ENCODE assay signal across 8 cellular contexts in genomic region chr9:127904888-127905728, GRCh38. TPM values are rescaled to one million over a fixed set of nuclear protein-coding genes. Genes with fewer than 3 reads are reported as not detected.
DNase-seq lines count a peak whose midpoint lies in the region; ATAC-seq, FAIRE-seq and TF ChIP-seq lines count a peak whose summit lies in the region.

No MANE protein-coding gene starts in this region.

- no peaks in the 10 kb centered on the region for H3K9me1 ChIP-seq in K562 (ENCODE audit: control insufficient read depth, insufficient read depth, low read length)

- no peaks in the 10 kb centered on the region for H3K9me3 Mint-ChIP-seq in CD4-positive, alpha-beta memory T cell
- no peaks in the 10 kb centered on the region for H3K9me3 Mint-ChIP-seq in naive thymus-derived CD4-positive, alpha-beta T cell
- H3K9me3 Mint-ChIP-seq in nephron progenitor cell: no peaks in the 10 kb centered on the region

- peak overlapping the region; percentile 86 to 99 (median 95) for H3K4me3 Mint-ChIP-seq in CD4-positive, alpha-beta memory T cell
- peak overlapping the region; percentile 86 to 98 (median 94) for H3K4me3 Mint-ChIP-seq in naive thymus-derived CD4-positive, alpha-beta T cell
- no peak overlapping the region for H3K4me3 Mint-ChIP-seq in nephron progenitor cell

- no peaks in the 10 kb centered on the region for H3K79me2 ChIP-seq in K562 (ENCODE audit: control insufficient read depth, insufficient read depth, low read length)

- no peak for FAIRE-seq in K562 (lab: Jason Lieb, UNC)

- intact Hi-C loops in CD4-positive, alpha-beta memory T cell (cut with micrococcal nuclease): loop anchor here (2.0 kb wide), 2 partner anchors 22 to 118 kb away; partner anchors contain the start of gene CDK9
- intact Hi-C loops in K562 (cut with micrococcal nuclease): no loop called here
- intact Hi-C loops in naive thymus-derived CD4-positive, alpha-beta T cell (cut with micrococcal nuclease): loop anchor here (1.0 to 5.0 kb wide), 4 partner anchors 12 to 453 kb away; partner anchors contain the start of genes LRSAM1 (in 1 of the 2), RPL12 (in 1 of the 2) and ST6GALNAC4 (in 1 of the 2)

- H3K4me2 ChIP-seq in K562 (ENCODE audit: insufficient read depth, low read length): no peak overlapping the region

- H3K4me3 ChIP-seq in CD4-positive, alpha-beta memory T cell (ENCODE audit: low read length in 2 of 2): peak overlapping the region; percentile 82 to 85
- no peak overlapping the region for H3K4me3 ChIP-seq in K562
- peak overlapping the region; percentile 72 for H3K4me3 ChIP-seq in naive thymus-derived CD4-positive, alpha-beta T cell (ENCODE audit: low read length)

- no peak for TF ChIP-seq EP300 in K562 (IDR thresholded peaks at IDR 0.05; ENCODE audit: low read length)

- H3K9me3 ChIP-seq in CD4-positive, alpha-beta memory T cell (ENCODE audit: control insufficient read depth in 1 of 2, low read length in 2 of 2): no peaks in the 10 kb centered on the region
- no peaks in the 10 kb centered on the region for H3K9me3 ChIP-seq in K562 (replicated peaks; ENCODE audit: control insufficient read depth, insufficient read depth, low read depth, low read length)
- H3K9me3 ChIP-seq in naive thymus-derived CD4-positive, alpha-beta T cell (ENCODE audit: control insufficient read depth in 2 of 3, low read length in 3 of 3): no peaks in the 10 kb centered on the region

- no peaks in the 10 kb centered on the region for H3K27me3 Mint-ChIP-seq in CD4-positive, alpha-beta memory T cell
- H3K27me3 Mint-ChIP-seq in naive thymus-derived CD4-positive, alpha-beta T cell: no peaks in the 10 kb centered on the region
- no peaks in the 10 kb centered on the region for H3K27me3 Mint-ChIP-seq in nephron progenitor cell (ENCODE audit: low read depth, poor library complexity)

- H3K27ac Mint-ChIP-seq in CD4-positive, alpha-beta memory T cell: peak overlapping the region; percentile 98 to 100 (median 100)
- H3K27ac Mint-ChIP-seq in naive thymus-derived CD4-positive, alpha-beta T cell: peak overlapping the region; percentile 96 to 100 (median 99)
- H3K27ac Mint-ChIP-seq in nephron progenitor cell: no peak overlapping the region

- peak overlapping the region; percentile 33; the same call in 1 of the 2 replicates for H2AFZ ChIP-seq in K562 (ENCODE audit: low read depth, low read length)

- H3K4me1 Mint-ChIP-seq in CD4-positive, alpha-beta memory T cell: peaks cover 16 to 61% (median 32%) of the 10 kb centered on the region in 4 donors
- peaks cover 36 to 64% (median 48%) of the 10 kb centered on the region in 7 donors for H3K4me1 Mint-ChIP-seq in naive thymus-derived CD4-positive, alpha-beta T cell
- H3K4me1 Mint-ChIP-seq in nephron progenitor cell: peaks cover 61% of the 10 kb centered on the region

- H3K36me3 Mint-ChIP-seq in CD4-positive, alpha-beta memory T cell: peaks cover 0 to 26% of the 10 kb centered on the region in 2 donors
- peaks cover 0 to 11% (median 0%) of the 10 kb centered on the region in 5 donors for H3K36me3 Mint-ChIP-seq in naive thymus-derived CD4-positive, alpha-beta T cell
- no peaks in the 10 kb centered on the region for H3K36me3 Mint-ChIP-seq in nephron progenitor cell (ENCODE audit: low read depth)

- no TSS peak for BruUV-seq in K562 (replicated peaks; lab: Mats Ljungman, UMichigan)

- H3K27ac ChIP-seq in CD4-positive, alpha-beta memory T cell (ENCODE audit: low read depth, low read length): peak overlapping the region; percentile 100
- H3K27ac ChIP-seq in K562 (ENCODE audit: extremely low read depth, low read depth, low read length): peak overlapping the region; percentile 77
- peak overlapping the region; percentile 95 for H3K27ac ChIP-seq in naive thymus-derived CD4-positive, alpha-beta T cell (ENCODE audit: low read depth, low read length)

- POLR2A ChIA-PET in CD4-positive, alpha-beta memory T cell (lab: Charles Lee; ENCODE audit: partially characterized antibody): interaction anchor here (1.0 to 7.1 kb wide), 21 partner anchors 8 to 454 kb away, joined by 3 to 87 read pairs (median 5); partner anchors contain the start of genes CDK9, DPM2, FPGS and LRSAM1
- POLR2A ChIA-PET in K562 (lab: Yijun Ruan, JAX): interaction anchor here (0.9 to 1.1 kb wide), 3 partner anchors 8 to 164 kb away, joined by 3 to 5 read pairs (median 3); partner anchors contain the start of gene ST6GALNAC4
- POLR2A ChIA-PET in naive thymus-derived CD4-positive, alpha-beta T cell (lab: Charles Lee): interaction anchor here (0.7 to 7.4 kb wide), 19 partner anchors 9 to 296 kb away, joined by 3 to 81 read pairs (median 4); partner anchors contain the start of genes CDK9, PTRH1, SH2D3C and ST6GALNAC4

- peaks cover 67% of the 10 kb centered on the region for H3K4me1 ChIP-seq in CD4-positive, alpha-beta memory T cell (ENCODE audit: insufficient read depth, low read length)
- H3K4me1 ChIP-seq in K562 (replicated peaks in 1 of 2; ENCODE audit: control insufficient read depth in 2 of 2, insufficient read depth in 2 of 2, low read length in 2 of 2): peaks cover 25 to 50% of the 10 kb centered on the region in 2 experiments
- peaks cover 31 to 44% of the 10 kb centered on the region in 2 donors for H3K4me1 ChIP-seq in naive thymus-derived CD4-positive, alpha-beta T cell (ENCODE audit: control insufficient read depth in 2 of 2, insufficient read depth in 2 of 2, low read length in 2 of 2)

- 44% methylated on average over 7 of the region's 7 CpGs for WGBS in K562 (ENCODE audit: insufficient coverage, low coverage, missing lambda C conversion rate)

- ATAC-seq in K562: no peak
- ATAC-seq in naive thymus-derived CD4-positive, alpha-beta T cell: peak; percentile 57
- no peak for ATAC-seq in HG02870 (IDR thresholded peaks at IDR 0.05; ENCODE audit: unreplicated experiment)
- ATAC-seq in HG02840 (IDR thresholded peaks at IDR 0.05; ENCODE audit: low FRiP score, unreplicated experiment): no peak

- H3K27me3 ChIP-seq in CD4-positive, alpha-beta memory T cell (ENCODE audit: insufficient read depth, low read length): no peaks in the 10 kb centered on the region
- no peaks in the 10 kb centered on the region for H3K27me3 ChIP-seq in K562 (ENCODE audit: control insufficient read depth in 2 of 2, insufficient read depth in 2 of 2, low read length in 2 of 2)
- no peaks in the 10 kb centered on the region for H3K27me3 ChIP-seq in naive thymus-derived CD4-positive, alpha-beta T cell (ENCODE audit: control insufficient read depth in 2 of 2, insufficient read depth in 2 of 2, low read length in 2 of 2)

- CTCF ChIA-PET in CD4-positive, alpha-beta memory T cell (lab: Charles Lee; ENCODE audit: partially characterized antibody): interaction anchor here (1.0 to 2.6 kb wide), 7 partner anchors 11 to 170 kb away, joined by 3 to 11 read pairs (median 6); partner anchors contain the start of gene TOR2A
- CTCF ChIA-PET in K562 (lab: Yijun Ruan, JAX; ENCODE audit: low intra/inter-chr PET ratio): no interaction called here
- CTCF ChIA-PET in naive thymus-derived CD4-positive, alpha-beta T cell (lab: Charles Lee): interaction anchor here (1.1 to 2.3 kb wide), 3 partner anchors 11 to 170 kb away, joined by 3 to 12 read pairs (median 10); partner anchors contain the start of genes ST6GALNAC4 and TOR2A

- no peaks in the 10 kb centered on the region for H4K20me1 ChIP-seq in K562 (replicated peaks; ENCODE audit: control insufficient read depth, insufficient read depth, low read length)

- peak overlapping the region; percentile 52 to 72 for H3K9ac ChIP-seq in K562 (ENCODE audit: insufficient read depth in 1 of 2, low read depth in 2 of 2, low read length in 2 of 2)

- H3K36me3 ChIP-seq in CD4-positive, alpha-beta memory T cell (ENCODE audit: insufficient read depth, low read length): no peaks in the 10 kb centered on the region
- H3K36me3 ChIP-seq in K562 (ENCODE audit: control insufficient read depth, insufficient read depth, low read length): peaks cover 21% of the 10 kb centered on the region; the same call in 2 of the 3 replicates
- H3K36me3 ChIP-seq in naive thymus-derived CD4-positive, alpha-beta T cell (ENCODE audit: control insufficient read depth in 2 of 3, insufficient read depth in 3 of 3, low read length in 3 of 3): peaks cover 0 to 19% (median 0%) of the 10 kb centered on the region in 3 experiments

- TF ChIP-seq POLR2A in K562 (conservative IDR thresholded peaks at IDR 0.05): no peak

- in situ Hi-C loops in K562 (cut with MboI): loop anchor here (25.0 kb wide), 1 partner anchor 968 kb away; no protein-coding TSS in a partner anchor

- TF ChIP-seq RAD21 in K562 (CRISPR knock-in tag; conservative IDR thresholded peaks at IDR 0.05 in 1 of 2, IDR thresholded peaks at IDR 0.05 in 1 of 2): no peak

- no peak for TF ChIP-seq CTCF in K562 (IDR thresholded peaks at IDR 0.05 in 2 of 3, conservative IDR thresholded peaks at IDR 0.05 in 1 of 3; ENCODE audit: insufficient read depth in 2 of 3, low read depth in 1 of 3, low read length in 3 of 3)
- TF ChIP-seq CTCF in nephron progenitor cell (IDR thresholded peaks at IDR 0.05): no peak

- DNase-seq in CD4-positive, alpha-beta memory T cell: peak; percentile 59 to 89 (median 61)
- DNase-seq in T-helper 1 cell: peak in 4 of 5 donors; percentile 49 to 73 (median 56)
- peak in 1 of 4 experiments; percentile 29 for DNase-seq in K562 (ENCODE audit: extremely low read depth in 1 of 4, low spot score in 3 of 4)
- DNase-seq in naive thymus-derived CD4-positive, alpha-beta T cell: peak in 8 of 9 donors; percentile 37 to 74 (median 55)
- no peak for DNase-seq in nephron progenitor cell
- DNase-seq in HuH-7.5 (ENCODE audit: low spot score): no peak

RNA-seq across cellular contexts. Expression of gene ST6GALNAC6, which starts 5.7 kb away (rescaled TPM):
- 100 to 1,000 TPM; 125 to 127 TPM for total RNA-seq in CD4-positive, alpha-beta memory T cell
- 10 to 100 TPM; 45.2 to 45.6 TPM for polyA plus RNA-seq in CD4-positive, alpha-beta memory T cell
- 18.9 and 41.8 TPM in 2 replicates for total RNA-seq in K562 (2011; cell fraction: chromatin; rRNA removed; ENCODE audit: low replicate concordance)
- 25.3 and 31.9 TPM in 2 replicates for total RNA-seq in K562 (2011; cell fraction: nucleolus; rRNA removed)
- 19.5 and 22.4 TPM in 2 replicates for total RNA-seq in K562 (2011; cell fraction: nucleoplasm; rRNA removed)
- total RNA-seq in K562 (2014; rRNA removed): 13.0 and 16.0 TPM in 2 replicates
- 6.4 and 8.2 TPM in 2 replicates for total RNA-seq in K562 (2014; rRNA removed; fragmentation: Illumina TruSeq; extraction: Trizol)
- 16.8 and 17.0 TPM in 2 replicates for total RNA-seq in K562 (2015; rRNA removed; fragmentation: Illumina TruSeq; extraction: Trizol)
- total RNA-seq in K562 (2021): 17.3 and 18.7 TPM in 2 replicates
- polyA plus RNA-seq in K562 (2011; rRNA removed): 23.0 and 23.7 TPM in 2 replicates
- polyA plus RNA-seq in K562 (2011; cell fraction: cytosol; rRNA removed): 30.5 and 46.9 TPM in 2 replicates
- 51.3 and 78.0 TPM in 2 replicates for polyA plus RNA-seq in K562 (2011; cell fraction: nucleus; rRNA removed)
- 13.2 and 13.7 TPM in 2 replicates for polyA plus RNA-seq in K562 (2012)
- polyA plus RNA-seq in K562 (2014; fragmentation: Illumina TruSeq; extraction: Trizol): 14.5 and 15.6 TPM in 2 replicates
- under 1 TPM; 0.13 to 0.20 TPM for polyA plus RNA-seq in K562 (2014; fragmentation: Nextera tagmentation; extraction: Ambion mirVana)
- 16.4 and 19.0 TPM in 2 replicates for polyA plus RNA-seq in K562 (2014; rRNA removed)
- 5.5 and 6.3 TPM in 2 replicates for polyA minus RNA-seq in K562 (2011; rRNA and poly(A)+ RNA removed)
- 3.5 and 5.2 TPM in 2 replicates for polyA minus RNA-seq in K562 (2011; cell fraction: cytosol; rRNA and poly(A)+ RNA removed)
- 10.4 and 11.2 TPM in 2 replicates for polyA minus RNA-seq in K562 (2011; cell fraction: nucleus; rRNA and poly(A)+ RNA removed)
- 100 to 1,000 TPM in 3 of 5 experiments, 10 to 100 TPM in 2; 63.0 to 125 (median 107) TPM for total RNA-seq in naive thymus-derived CD4-positive, alpha-beta T cell
- polyA plus RNA-seq in naive thymus-derived CD4-positive, alpha-beta T cell: 10 to 100 TPM; 28.3 to 34.5 TPM

RNA-seq across cellular contexts. Expression of gene ST6GALNAC4, which starts 11.7 kb away (rescaled TPM):
- total RNA-seq in CD4-positive, alpha-beta memory T cell: 10 to 100 TPM; 35.7 to 38.1 TPM
- polyA plus RNA-seq in CD4-positive, alpha-beta memory T cell: 10 to 100 TPM; 10.2 to 18.5 TPM
- total RNA-seq in K562 (2011; cell fraction: chromatin; rRNA removed; ENCODE audit: low replicate concordance): 24.9 and 89.8 TPM in 2 replicates
- total RNA-seq in K562 (2011; cell fraction: nucleolus; rRNA removed): 90.4 and 100 TPM in 2 replicates
- 52.6 and 55.0 TPM in 2 replicates for total RNA-seq in K562 (2011; cell fraction: nucleoplasm; rRNA removed)
- 25.5 and 47.2 TPM in 2 replicates for total RNA-seq in K562 (2014; rRNA removed)
- total RNA-seq in K562 (2014; rRNA removed; fragmentation: Illumina TruSeq; extraction: Trizol): 2.8 and 6.6 TPM in 2 replicates
- 17.2 and 19.0 TPM in 2 replicates for total RNA-seq in K562 (2015; rRNA removed; fragmentation: Illumina TruSeq; extraction: Trizol)
- 43.1 and 47.1 TPM in 2 replicates for total RNA-seq in K562 (2021)
- 14.0 and 19.4 TPM in 2 replicates for polyA plus RNA-seq in K562 (2011; rRNA removed)
- polyA plus RNA-seq in K562 (2011; cell fraction: cytosol; rRNA removed): 30.0 and 73.0 TPM in 2 replicates
- 34.4 and 63.8 TPM in 2 replicates for polyA plus RNA-seq in K562 (2011; cell fraction: nucleus; rRNA removed)
- polyA plus RNA-seq in K562 (2012): 26.5 and 52.2 TPM in 2 replicates
- 15.4 and 34.0 TPM in 2 replicates for polyA plus RNA-seq in K562 (2014; fragmentation: Illumina TruSeq; extraction: Trizol)
- 1 to 10 TPM; 2.6 to 3.4 TPM for polyA plus RNA-seq in K562 (2014; fragmentation: Nextera tagmentation; extraction: Ambion mirVana)
- 26.0 and 42.6 TPM in 2 replicates for polyA plus RNA-seq in K562 (2014; rRNA removed)
- 7.5 and 10.6 TPM in 2 replicates for polyA minus RNA-seq in K562 (2011; rRNA and poly(A)+ RNA removed)
- 30.9 and 50.2 TPM in 2 replicates for polyA minus RNA-seq in K562 (2011; cell fraction: cytosol; rRNA and poly(A)+ RNA removed)
- 24.7 and 25.8 TPM in 2 replicates for polyA minus RNA-seq in K562 (2011; cell fraction: nucleus; rRNA and poly(A)+ RNA removed)
- total RNA-seq in naive thymus-derived CD4-positive, alpha-beta T cell: 10 to 100 TPM; 28.0 to 51.0 (median 36.1) TPM
- 10 to 100 TPM; 20.0 to 21.7 TPM for polyA plus RNA-seq in naive thymus-derived CD4-positive, alpha-beta T cell

RNA-seq across cellular contexts. Expression of gene PIP5KL1, which starts 25.5 kb away (rescaled TPM):
- 1 to 10 TPM in 1 of 2 experiments, under 1 TPM in 1; 0.72 to 1.8 TPM for total RNA-seq in CD4-positive, alpha-beta memory T cell
- polyA plus RNA-seq in CD4-positive, alpha-beta memory T cell: under 1 TPM; 0.26 to 0.79 TPM
- 4.2 and 9.4 TPM in 2 replicates for total RNA-seq in K562 (2011; cell fraction: chromatin; rRNA removed; ENCODE audit: low replicate concordance)
- total RNA-seq in K562 (2011; cell fraction: nucleolus; rRNA removed): 7.7 and 10.1 TPM in 2 replicates
- total RNA-seq in K562 (2011; cell fraction: nucleoplasm; rRNA removed): 4.3 and 4.5 TPM in 2 replicates
- 2.5 and 3.1 TPM in 2 replicates for total RNA-seq in K562 (2014; rRNA removed)
- total RNA-seq in K562 (2014; rRNA removed; fragmentation: Illumina TruSeq; extraction: Trizol): 0.80 and 1.2 TPM in 2 replicates
- 0.58 and 1.3 TPM in 2 replicates for total RNA-seq in K562 (2015; rRNA removed; fragmentation: Illumina TruSeq; extraction: Trizol)
- total RNA-seq in K562 (2021): 3.0 and 3.7 TPM in 2 replicates
- 1.2 and 1.6 TPM in 2 replicates for polyA plus RNA-seq in K562 (2011; rRNA removed)
- polyA plus RNA-seq in K562 (2011; cell fraction: cytosol; rRNA removed): 1.8 and 2.2 TPM in 2 replicates
- polyA plus RNA-seq in K562 (2011; cell fraction: nucleus; rRNA removed): 12.7 and 14.3 TPM in 2 replicates
- polyA plus RNA-seq in K562 (2012): 1.7 and 5.0 TPM in 2 replicates
- polyA plus RNA-seq in K562 (2014; fragmentation: Illumina TruSeq; extraction: Trizol): 0.82 and 1.2 TPM in 2 replicates
- polyA plus RNA-seq in K562 (2014; fragmentation: Nextera tagmentation; extraction: Ambion mirVana): under 1 TPM; 0.18 to 0.41 TPM
- polyA plus RNA-seq in K562 (2014; rRNA removed): 4.3 and 4.8 TPM in 2 replicates
- 0.75 TPM in 1 of 2 replicates, not detected in the other for polyA minus RNA-seq in K562 (2011; rRNA and poly(A)+ RNA removed)
- polyA minus RNA-seq in K562 (2011; cell fraction: cytosol; rRNA and poly(A)+ RNA removed): 3.0 TPM in 1 of 2 replicates, not detected in the other
- 2.6 TPM in 2 replicates for polyA minus RNA-seq in K562 (2011; cell fraction: nucleus; rRNA and poly(A)+ RNA removed)
- total RNA-seq in naive thymus-derived CD4-positive, alpha-beta T cell: 1 to 10 TPM; 1.4 to 2.9 (median 2.1) TPM
- polyA plus RNA-seq in naive thymus-derived CD4-positive, alpha-beta T cell: under 1 TPM in 1 of 2 donors, not detected in 1; 0.17 TPM

RNA-seq across cellular contexts. Expression of gene AK1, which starts 27.6 kb away (rescaled TPM):
- total RNA-seq in CD4-positive, alpha-beta memory T cell: 10 to 100 TPM; 58.1 to 62.7 TPM
- under 1 TPM in 1 of 2 donors, not detected in 1; 0.53 TPM for polyA plus RNA-seq in CD4-positive, alpha-beta memory T cell
- total RNA-seq in K562 (2011; cell fraction: chromatin; rRNA removed; ENCODE audit: low replicate concordance): 1.9 and 7.3 TPM in 2 replicates
- total RNA-seq in K562 (2011; cell fraction: nucleolus; rRNA removed): 7.1 and 11.2 TPM in 2 replicates
- total RNA-seq in K562 (2011; cell fraction: nucleoplasm; rRNA removed): 3.7 and 5.5 TPM in 2 replicates
- total RNA-seq in K562 (2014; rRNA removed) (33.2 and 56.5 TPM in 2 replicates), K562 (2014; rRNA removed; fragmentation: Illumina TruSeq; extraction: Trizol) (15.1 and 22.6 TPM in 2 replicates), K562 (2015; rRNA removed; fragmentation: Illumina TruSeq; extraction: Trizol) (38.7 and 39.0 TPM in 2 replicates), K562 (2021) (67.6 and 71.8 TPM in 2 replicates)
- polyA plus RNA-seq in K562 (2011; rRNA removed) (37.2 and 44.6 TPM in 2 replicates), K562 (2014; fragmentation: Illumina TruSeq; extraction: Trizol) (68.8 and 76.7 TPM in 2 replicates), K562 (2014; fragmentation: Nextera tagmentation; extraction: Ambion mirVana) (10 to 100 TPM; 10.1 to 38.9 TPM), K562 (2014; rRNA removed) (58.1 and 73.2 TPM in 2 replicates)
- 48.4 and 109 TPM in 2 replicates for polyA plus RNA-seq in K562 (2011; cell fraction: cytosol; rRNA removed)
- 29.2 and 57.2 TPM in 2 replicates for polyA plus RNA-seq in K562 (2011; cell fraction: nucleus; rRNA removed)
- polyA plus RNA-seq in K562 (2012): 69.4 and 83.0 TPM in 2 replicates
- polyA minus RNA-seq in K562 (2011; rRNA and poly(A)+ RNA removed): 10.3 and 14.5 TPM in 2 replicates
- polyA minus RNA-seq in K562 (2011; cell fraction: cytosol; rRNA and poly(A)+ RNA removed): 11.4 and 13.5 TPM in 2 replicates
- 1.2 and 2.1 TPM in 2 replicates for polyA minus RNA-seq in K562 (2011; cell fraction: nucleus; rRNA and poly(A)+ RNA removed)
- 10 to 100 TPM; 33.2 to 64.9 (median 51.6) TPM for total RNA-seq in naive thymus-derived CD4-positive, alpha-beta T cell
- under 1 TPM; 0.09 to 0.21 TPM for polyA plus RNA-seq in naive thymus-derived CD4-positive, alpha-beta T cell

RNA-seq across cellular contexts. Expression of gene DPM2, which starts 32.5 kb away (rescaled TPM):
- 10 to 100 TPM; 37.0 to 39.7 TPM for total RNA-seq in CD4-positive, alpha-beta memory T cell
- 10 to 100 TPM; 41.0 to 43.1 TPM for polyA plus RNA-seq in CD4-positive, alpha-beta memory T cell
- total RNA-seq in K562 (2011; cell fraction: chromatin; rRNA removed; ENCODE audit: low replicate concordance): 99.6 and 215 TPM in 2 replicates
- total RNA-seq in K562 (2011; cell fraction: nucleolus; rRNA removed): 168 and 199 TPM in 2 replicates
- total RNA-seq in K562 (2011; cell fraction: nucleoplasm; rRNA removed): 195 and 215 TPM in 2 replicates
- total RNA-seq in K562 (2014; rRNA removed): 56.6 and 88.7 TPM in 2 replicates
- 48.1 and 53.8 TPM in 2 replicates for total RNA-seq in K562 (2014; rRNA removed; fragmentation: Illumina TruSeq; extraction: Trizol)
- 71.1 and 73.4 TPM in 2 replicates for total RNA-seq in K562 (2015; rRNA removed; fragmentation: Illumina TruSeq; extraction: Trizol)
- 95.3 and 102 TPM in 2 replicates for total RNA-seq in K562 (2021)
- 93.8 and 101 TPM in 2 replicates for polyA plus RNA-seq in K562 (2011; rRNA removed)
- 131 and 200 TPM in 2 replicates for polyA plus RNA-seq in K562 (2011; cell fraction: cytosol; rRNA removed)
- polyA plus RNA-seq in K562 (2011; cell fraction: nucleus; rRNA removed): 142 and 205 TPM in 2 replicates
- 83.9 and 86.2 TPM in 2 replicates for polyA plus RNA-seq in K562 (2012)
- 126 and 142 TPM in 2 replicates for polyA plus RNA-seq in K562 (2014; fragmentation: Illumina TruSeq; extraction: Trizol)
- polyA plus RNA-seq in K562 (2014; fragmentation: Nextera tagmentation; extraction: Ambion mirVana): 10 to 100 TPM; 43.5 to 69.3 TPM
- 104 and 107 TPM in 2 replicates for polyA plus RNA-seq in K562 (2014; rRNA removed)
- 54.4 and 75.4 TPM in 2 replicates for polyA minus RNA-seq in K562 (2011; rRNA and poly(A)+ RNA removed)
- 56.3 and 59.9 TPM in 2 replicates for polyA minus RNA-seq in K562 (2011; cell fraction: cytosol; rRNA and poly(A)+ RNA removed)
- 64.1 and 85.1 TPM in 2 replicates for polyA minus RNA-seq in K562 (2011; cell fraction: nucleus; rRNA and poly(A)+ RNA removed)
- total RNA-seq in naive thymus-derived CD4-positive, alpha-beta T cell: 10 to 100 TPM; 29.1 to 84.4 (median 56.8) TPM
- 10 to 100 TPM; 29.3 to 39.5 TPM for polyA plus RNA-seq in naive thymus-derived CD4-positive, alpha-beta T cell

Comparison
In these comparisons a context has a peak if more than half of its experiments do, and no peak if none do; other contexts are left out.
1. DNase-seq: peak in CD4-positive, alpha-beta memory T cell (5 of 5), T-helper 1 cell (4 of 5) and naive thymus-derived CD4-positive, alpha-beta T cell (8 of 9); none in nephron progenitor cell (single experiment) and HuH-7.5 (single experiment).
2. Peak in every context shown above with its lines, with median percentiles within 50 percentile points of each other: H3K27ac ChIP-seq.